Comparison of ENCODE assay signal across 2 cellular contexts in the genomic region with DNA sequence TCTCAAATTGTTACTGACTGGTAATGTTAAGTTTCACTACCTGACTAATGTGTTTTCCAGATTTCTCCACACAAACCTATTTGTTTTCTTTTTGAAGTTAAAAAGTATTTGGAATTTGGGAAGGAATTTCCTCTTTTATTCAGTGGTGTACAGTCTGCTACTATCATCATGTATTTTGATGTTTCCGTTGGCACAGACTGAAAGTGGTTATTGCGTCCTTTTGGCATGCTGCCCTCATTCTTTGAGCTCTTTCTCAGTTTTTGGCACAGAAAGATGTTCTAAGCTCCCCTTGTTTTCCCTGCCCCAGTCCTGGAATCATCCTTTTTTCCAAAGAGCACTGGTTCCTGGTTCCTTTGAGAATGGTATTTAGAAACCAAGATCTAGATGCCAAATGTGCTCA.
TF ChIP-seq lines count a peak whose summit lies in the region.

No MANE protein-coding gene starts in this region.

TF ChIP-seq in SK-N-SH, 30 proteins besides CTCF, POLR2A, EP300 and RAD21 (continued from another document):
- TF ChIP-seq RXRA (IDR thresholded peaks at IDR 0.05; ENCODE audit: borderline replicate concordance, low read depth) = no peak
- peak; percentile 46 for TF ChIP-seq NFIC (IDR thresholded peaks at IDR 0.05; ENCODE audit: borderline replicate concordance)
TF ChIP-seq in SK-N-SH: peak in this region for 1.

TF ChIP-seq in SK-N-SH treated with all-trans-retinoic acid at 6 μM for 48 hours, 23 proteins besides CTCF, POLR2A, EP300 and RAD21 (continued from another document):
- TF ChIP-seq, protein P1, sequence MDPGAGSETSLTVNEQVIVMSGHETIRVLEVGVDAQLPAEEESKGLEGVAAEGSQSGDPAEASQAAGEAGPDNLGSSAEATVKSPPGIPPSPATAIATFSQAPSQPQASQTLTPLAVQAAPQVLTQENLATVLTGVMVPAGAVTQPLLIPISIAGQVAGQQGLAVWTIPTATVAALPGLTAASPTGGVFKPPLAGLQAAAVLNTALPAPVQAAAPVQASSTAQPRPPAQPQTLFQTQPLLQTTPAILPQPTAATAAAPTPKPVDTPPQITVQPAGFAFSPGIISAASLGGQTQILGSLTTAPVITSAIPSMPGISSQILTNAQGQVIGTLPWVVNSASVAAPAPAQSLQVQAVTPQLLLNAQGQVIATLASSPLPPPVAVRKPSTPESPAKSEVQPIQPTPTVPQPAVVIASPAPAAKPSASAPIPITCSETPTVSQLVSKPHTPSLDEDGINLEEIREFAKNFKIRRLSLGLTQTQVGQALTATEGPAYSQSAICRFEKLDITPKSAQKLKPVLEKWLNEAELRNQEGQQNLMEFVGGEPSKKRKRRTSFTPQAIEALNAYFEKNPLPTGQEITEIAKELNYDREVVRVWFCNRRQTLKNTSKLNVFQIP (CRISPR knock-in tag; IDR thresholded peaks at IDR 0.05; ENCODE audit: borderline replicate concordance, low read depth) = no peak
- TF ChIP-seq PATZ1 (CRISPR knock-in tag; IDR thresholded peaks at IDR 0.05; ENCODE audit: borderline replicate concordance) (no peak), TOX (CRISPR knock-in tag; IDR thresholded peaks at IDR 0.05; ENCODE audit: borderline replicate concordance) (no peak), PPARA (CRISPR knock-in tag; IDR thresholded peaks at IDR 0.05; ENCODE audit: borderline replicate concordance) (no peak), TCF4 (CRISPR knock-in tag; IDR thresholded peaks at IDR 0.05; ENCODE audit: borderline replicate concordance) (no peak), ZNF70 (CRISPR knock-in tag; IDR thresholded peaks at IDR 0.05) (no peak), GLIS3 (CRISPR knock-in tag; IDR thresholded peaks at IDR 0.05) (no peak), SNAI2 (CRISPR knock-in tag; IDR thresholded peaks at IDR 0.05) (no peak), RARB (CRISPR knock-in tag; IDR thresholded peaks at IDR 0.05) (no peak)
TF ChIP-seq in SK-N-SH treated with all-trans-retinoic acid at 6 μM for 48 hours: peak in this region for 0.
